1 cellular context compared by ENCODE assay signal in the genomic region with DNA sequence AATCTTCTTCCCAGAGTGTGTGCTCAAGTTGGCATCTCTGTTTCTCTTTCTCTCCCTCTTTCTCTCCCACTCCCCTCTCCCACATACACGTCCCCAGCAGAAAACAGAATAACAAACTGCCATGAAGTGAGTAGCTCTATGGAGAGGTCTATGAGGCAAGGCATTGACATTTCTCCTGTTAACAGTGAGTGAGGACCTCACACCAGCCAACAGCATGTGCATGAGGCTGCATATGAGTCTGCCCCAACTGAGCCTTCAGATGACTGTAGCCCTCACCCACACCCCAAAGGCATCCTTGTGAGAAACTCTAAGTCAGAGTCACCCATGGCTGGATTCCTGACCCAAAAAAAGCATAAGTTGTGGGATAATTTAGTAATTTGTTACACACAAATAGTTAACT.
TF ChIP-seq lines count a peak whose summit lies in the region.

No MANE protein-coding gene starts in this region.

TF ChIP-seq in IMR-90, 13 proteins besides CTCF, POLR2A, EP300 and RAD21 (continued from another document):
- TF ChIP-seq, protein P1, sequence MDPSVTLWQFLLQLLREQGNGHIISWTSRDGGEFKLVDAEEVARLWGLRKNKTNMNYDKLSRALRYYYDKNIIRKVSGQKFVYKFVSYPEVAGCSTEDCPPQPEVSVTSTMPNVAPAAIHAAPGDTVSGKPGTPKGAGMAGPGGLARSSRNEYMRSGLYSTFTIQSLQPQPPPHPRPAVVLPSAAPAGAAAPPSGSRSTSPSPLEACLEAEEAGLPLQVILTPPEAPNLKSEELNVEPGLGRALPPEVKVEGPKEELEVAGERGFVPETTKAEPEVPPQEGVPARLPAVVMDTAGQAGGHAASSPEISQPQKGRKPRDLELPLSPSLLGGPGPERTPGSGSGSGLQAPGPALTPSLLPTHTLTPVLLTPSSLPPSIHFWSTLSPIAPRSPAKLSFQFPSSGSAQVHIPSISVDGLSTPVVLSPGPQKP (IDR thresholded peaks at IDR 0.05; ENCODE audit: borderline replicate concordance, low read depth, low read length), result no peak
